ENCODE assay signal across 10 cellular contexts in the genomic region with DNA sequence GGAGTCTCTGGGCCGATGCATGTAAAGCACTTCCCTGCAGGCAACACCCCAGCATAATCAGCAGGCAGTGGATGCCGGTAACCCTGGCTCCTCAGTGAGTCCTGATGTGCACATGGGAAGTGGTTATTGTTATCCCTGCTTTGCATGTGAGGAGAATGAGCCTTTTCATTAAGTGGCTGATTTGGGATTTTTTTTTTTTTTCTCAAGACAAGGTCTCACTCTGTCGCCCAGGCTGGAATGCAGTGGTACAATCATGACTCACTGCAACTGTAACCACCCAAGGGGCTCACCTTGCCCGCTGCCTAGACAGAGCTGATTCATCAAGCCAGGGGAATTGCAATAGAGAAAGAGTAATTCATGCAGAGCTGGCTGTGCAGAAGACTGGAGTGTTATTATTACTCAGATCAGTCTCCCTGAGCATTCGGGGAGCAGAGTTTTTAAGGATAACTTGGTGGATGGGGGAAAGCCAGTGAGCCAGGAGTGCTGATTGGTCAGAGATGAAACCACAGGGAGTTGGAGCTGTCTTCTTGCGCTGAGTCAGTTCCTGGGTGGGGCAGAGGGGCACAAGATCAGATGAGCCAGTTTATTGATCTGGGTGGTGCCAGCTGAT.
DNase-seq lines count a peak whose midpoint lies in the region; ATAC-seq, FAIRE-seq and TF ChIP-seq lines count a peak whose summit lies in the region.
"Had no signal": no experiment of that assay in that cellular context is flagged by ENCODE, and none has a peak within 500 bp of the region (broad histone marks: within the 10 kb centered on the region; RNA-seq: fewer than 3 reads in every experiment).

No MANE protein-coding gene starts in this region.

- H3K9ac ChIP-seq in K562 (ENCODE audit: insufficient read depth in 1 of 2, low read depth in 2 of 2, low read length in 2 of 2) (no peak overlapping the region), mesenchymal stem cell (ENCODE audit: low read length) (no peak overlapping the region), Karpas-422 (ENCODE audit: low read length) (no peak overlapping the region)

- H3K9me3 ChIP-seq in K562 (replicated peaks; ENCODE audit: control insufficient read depth, insufficient read depth, low read depth, low read length) (no peaks in the 10 kb centered on the region), mesenchymal stem cell (ENCODE audit: control insufficient read depth, low read length) (no peaks in the 10 kb centered on the region), Karpas-422 (ENCODE audit: low read length) (no peaks in the 10 kb centered on the region)

- H4K8ac ChIP-seq in mesenchymal stem cell (ENCODE audit: low read length), result no peak overlapping the region

- H3K4ac ChIP-seq in mesenchymal stem cell (ENCODE audit: low read depth in 1 of 2, low read length in 2 of 2), result no peak overlapping the region

- no peak overlapping the region for H2BK120ac ChIP-seq in mesenchymal stem cell (ENCODE audit: low read depth, low read length)

- no peak overlapping the region for H3K23ac ChIP-seq in mesenchymal stem cell (ENCODE audit: low read length in 2 of 2)

- TF ChIP-seq RAD21 in K562 (CRISPR knock-in tag; conservative IDR thresholded peaks at IDR 0.05 in 1 of 2, IDR thresholded peaks at IDR 0.05 in 1 of 2), result no peak

- peak overlapping the region; percentile 87; the same call in 1 of the 2 replicates for H2AFZ ChIP-seq in K562 (ENCODE audit: low read depth, low read length)
- no peak overlapping the region for H2AFZ ChIP-seq in mesenchymal stem cell (ENCODE audit: low read depth, low read length)
- no peak overlapping the region for H2AFZ ChIP-seq in Karpas-422 (ENCODE audit: low read length)

- no peak for TF ChIP-seq POLR2A in K562 (conservative IDR thresholded peaks at IDR 0.05)

- H3K4me3 ChIP-seq in K562 (no peak overlapping the region), mesenchymal stem cell (ENCODE audit: insufficient read depth in 1 of 2, low read depth in 1 of 2, low read length in 2 of 2) (no peak overlapping the region), Karpas-422 (ENCODE audit: low read length) (no peak overlapping the region)

- POLR2A ChIA-PET in K562 (lab: Yijun Ruan, JAX), result interaction anchor here (0.7 kb wide), 1 partner anchor 15 kb away, joined by 4 read pairs; no protein-coding TSS in a partner anchor

- no peak overlapping the region for H2BK15ac ChIP-seq in mesenchymal stem cell (ENCODE audit: low read depth, poor library complexity, severe bottlenecking)

- no peaks in the 10 kb centered on the region for H3K79me1 ChIP-seq in mesenchymal stem cell (replicated peaks; ENCODE audit: low read length, poor library complexity, severe bottlenecking)

- no TSS peak for BruUV-seq in K562 (replicated peaks; lab: Mats Ljungman, UMichigan)

- FAIRE-seq in K562 (lab: Jason Lieb, UNC), result peak; percentile 49
- FAIRE-seq: G401.6 had no signal

- 6% methylated on average over 4 of the region's 6 CpGs for WGBS in K562 (ENCODE audit: insufficient coverage, low coverage, missing lambda C conversion rate)
- WGBS in mesenchymal stem cell, result 50% methylated on average over 6 of the region's 6 CpGs

- H3K27me3 ChIP-seq in K562 (ENCODE audit: control insufficient read depth in 2 of 2, insufficient read depth in 2 of 2, low read length in 2 of 2) (no peaks in the 10 kb centered on the region), mesenchymal stem cell (ENCODE audit: control insufficient read depth in 1 of 2, insufficient read depth in 1 of 2, low read length in 2 of 2) (no peaks in the 10 kb centered on the region), Karpas-422 (ENCODE audit: low read length) (no peaks in the 10 kb centered on the region)

- peaks cover 6 to 9% of the 10 kb centered on the region in 2 experiments; a peak in 4 of 5 replicates for H3K4me1 ChIP-seq in K562 (replicated peaks in 1 of 2; ENCODE audit: control insufficient read depth in 2 of 2, insufficient read depth in 2 of 2, low read length in 2 of 2)
- peaks cover 8% of the 10 kb centered on the region for H3K4me1 ChIP-seq in mesenchymal stem cell (ENCODE audit: control insufficient read depth, insufficient read depth, low read depth, low read length)
- H3K4me1 ChIP-seq in Karpas-422 (ENCODE audit: low read length), result peaks cover 3% of the 10 kb centered on the region; the same call in 1 of the 2 replicates

- H3K79me2 ChIP-seq in K562 (ENCODE audit: control insufficient read depth, insufficient read depth, low read length), result no peaks in the 10 kb centered on the region
- no peaks in the 10 kb centered on the region for H3K79me2 ChIP-seq in Karpas-422 (ENCODE audit: low read length)

- no peak overlapping the region for H3K27ac ChIP-seq in K562 (ENCODE audit: extremely low read depth, low read depth, low read length)
- H3K27ac ChIP-seq in mesenchymal stem cell (ENCODE audit: low read length, poor library complexity, severe bottlenecking), result peak overlapping the region; percentile 64
- no peak overlapping the region for H3K27ac ChIP-seq in Karpas-422 (ENCODE audit: low read length)

- no peaks in the 10 kb centered on the region for H3K9me2 ChIP-seq in Karpas-422 (replicated peaks; ENCODE audit: insufficient read depth, low read length)

- ATAC-seq in K562, result peak; percentile 18; the same call in 2 of the 3 replicates
- ATAC-seq in HG02763 (IDR thresholded peaks at IDR 0.05; ENCODE audit: unreplicated experiment), result no peak

- H4K20me1 ChIP-seq in K562 (replicated peaks; ENCODE audit: control insufficient read depth, insufficient read depth, low read length) (no peaks in the 10 kb centered on the region), Karpas-422 (ENCODE audit: insufficient read depth, low read depth, low read length) (no peaks in the 10 kb centered on the region)

- intact Hi-C loops in K562 (cut with micrococcal nuclease), result loop anchor here (5.0 kb wide), 1 partner anchor 43 kb away; no protein-coding TSS in a partner anchor

- no peak overlapping the region for H2BK12ac ChIP-seq in mesenchymal stem cell (ENCODE audit: low read length in 2 of 2)

- in situ Hi-C loops in K562 (cut with MboI), result no loop called here

- no peak overlapping the region for H2BK5ac ChIP-seq in mesenchymal stem cell (ENCODE audit: low read depth, low read length, poor library complexity, severe bottlenecking)

- H4K91ac ChIP-seq in mesenchymal stem cell (ENCODE audit: low read length), result no peak overlapping the region

- no peak overlapping the region for H2AK5ac ChIP-seq in mesenchymal stem cell (ENCODE audit: low read length, severe bottlenecking)

- TF ChIP-seq EP300 in K562 (IDR thresholded peaks at IDR 0.05; ENCODE audit: low read length), result no peak

- H3K9me1 ChIP-seq in K562 (ENCODE audit: control insufficient read depth, insufficient read depth, low read length), result no peaks in the 10 kb centered on the region

- TF ChIP-seq CTCF in K562 (IDR thresholded peaks at IDR 0.05 in 2 of 3, conservative IDR thresholded peaks at IDR 0.05 in 1 of 3; ENCODE audit: insufficient read depth in 2 of 3, low read depth in 1 of 3, low read length in 3 of 3), result no peak

- H3K4me2 ChIP-seq in K562 (ENCODE audit: insufficient read depth, low read length), result peak overlapping the region; percentile 37
- H3K4me2 ChIP-seq in mesenchymal stem cell (ENCODE audit: low read length, poor library complexity, severe bottlenecking), result no peak overlapping the region
- no peak overlapping the region for H3K4me2 ChIP-seq in Karpas-422 (ENCODE audit: low read depth, low read length, poor library complexity, severe bottlenecking)

- CTCF ChIA-PET in K562 (lab: Yijun Ruan, JAX; ENCODE audit: low intra/inter-chr PET ratio), result no interaction called here

- no peak overlapping the region for H3K14ac ChIP-seq in mesenchymal stem cell (ENCODE audit: low read length in 2 of 2)

- H3K18ac ChIP-seq in mesenchymal stem cell (ENCODE audit: low read depth in 1 of 2, low read length in 2 of 2), result peak overlapping the region in 1 of 2 experiments; percentile 40

- DNase-seq in COLO829 (ENCODE audit: low spot score) (peak; percentile 80), LoVo (ENCODE audit: low spot score) (peak; percentile 80), K562 (ENCODE audit: extremely low read depth in 1 of 4, low spot score in 3 of 4) (peak in 1 of 4 experiments; percentile 31), mesenchymal stem cell (peak; percentile 67), cortex of kidney (lab: John Stamatoyannopoulos, UW) (no peak), Karpas-422 (no peak)
- DNase-seq in activated CD4-positive, CD25-positive, alpha-beta regulatory T cell (lab: John Stamatoyannopoulos, UW), result no peak
- DNase-seq: activated naive CD4-positive, alpha-beta T cell had no signal

- H3K36me3 ChIP-seq in K562 (ENCODE audit: control insufficient read depth, insufficient read depth, low read length) (no peaks in the 10 kb centered on the region), mesenchymal stem cell (ENCODE audit: control insufficient read depth in 1 of 2, insufficient read depth in 2 of 2, low read depth in 1 of 2, low read length in 2 of 2) (no peaks in the 10 kb centered on the region), Karpas-422 (ENCODE audit: insufficient read depth, low read length) (no peaks in the 10 kb centered on the region)

TF ChIP-seq in K562, 482 proteins besides CTCF, POLR2A, EP300 and RAD21 (continues in another document):
- TF ChIP-seq ARID1B (IDR thresholded peaks at IDR 0.05), result peak; percentile 36; the same call in 1 of the 2 replicates
- no peak for TF ChIP-seq ZNF24 (IDR thresholded peaks at IDR 0.05)
- TF ChIP-seq FOSL1 (tag; conservative IDR thresholded peaks at IDR 0.05), result peak; percentile 58
- TF ChIP-seq ATF1 (CRISPR knock-in tag; IDR thresholded peaks at IDR 0.05), result no peak
- TF ChIP-seq ATF1 (tag; IDR thresholded peaks at IDR 0.05), result no peak
- TF ChIP-seq XRCC4 (IDR thresholded peaks at IDR 0.05; ENCODE audit: extremely low read depth, insufficient read depth, insufficient read length), result no peak
- TF ChIP-seq, protein P1, sequence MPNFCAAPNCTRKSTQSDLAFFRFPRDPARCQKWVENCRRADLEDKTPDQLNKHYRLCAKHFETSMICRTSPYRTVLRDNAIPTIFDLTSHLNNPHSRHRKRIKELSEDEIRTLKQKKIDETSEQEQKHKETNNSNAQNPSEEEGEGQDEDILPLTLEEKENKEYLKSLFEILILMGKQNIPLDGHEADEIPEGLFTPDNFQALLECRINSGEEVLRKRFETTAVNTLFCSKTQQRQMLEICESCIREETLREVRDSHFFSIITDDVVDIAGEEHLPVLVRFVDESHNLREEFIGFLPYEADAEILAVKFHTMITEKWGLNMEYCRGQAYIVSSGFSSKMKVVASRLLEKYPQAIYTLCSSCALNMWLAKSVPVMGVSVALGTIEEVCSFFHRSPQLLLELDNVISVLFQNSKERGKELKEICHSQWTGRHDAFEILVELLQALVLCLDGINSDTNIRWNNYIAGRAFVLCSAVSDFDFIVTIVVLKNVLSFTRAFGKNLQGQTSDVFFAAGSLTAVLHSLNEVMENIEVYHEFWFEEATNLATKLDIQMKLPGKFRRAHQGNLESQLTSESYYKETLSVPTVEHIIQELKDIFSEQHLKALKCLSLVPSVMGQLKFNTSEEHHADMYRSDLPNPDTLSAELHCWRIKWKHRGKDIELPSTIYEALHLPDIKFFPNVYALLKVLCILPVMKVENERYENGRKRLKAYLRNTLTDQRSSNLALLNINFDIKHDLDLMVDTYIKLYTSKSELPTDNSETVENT (CRISPR knock-in tag; IDR thresholded peaks at IDR 0.05), result no peak
- TF ChIP-seq TBL1XR1 (IDR thresholded peaks at IDR 0.05; ENCODE audit: low read length in 2 of 2), result no peak
- TF ChIP-seq SMARCE1 (IDR thresholded peaks at IDR 0.05), result 0 out of 2 replicates have a peak, but pooled peaks have one; percentile 14

Comparison
In these comparisons a context has a peak if more than half of its experiments do, and no peak if none do; other contexts are left out.
1. DNase-seq: peak in COLO829 (single experiment), LoVo (single experiment) and mesenchymal stem cell (single experiment); none in activated CD4-positive, CD25-positive, alpha-beta regulatory T cell (0 of 4), cortex of kidney (single experiment) and Karpas-422 (single experiment).